In genomic region chr2:43228341-43228751, GRCh38 we compare ENCODE assay signal across 9 cellular contexts. TPM values are rescaled to one million over a fixed set of nuclear protein-coding genes. Genes with fewer than 3 reads are reported as not detected.
DNase-seq lines count a peak whose midpoint lies in the region; ATAC-seq, FAIRE-seq and TF ChIP-seq lines count a peak whose summit lies in the region.
"Had no signal": no experiment of that assay in that cellular context is flagged by ENCODE, and none has a peak within 500 bp of the region (broad histone marks: within the 10 kb centered on the region; RNA-seq: fewer than 3 reads in every experiment).

No MANE protein-coding gene starts in this region.

- ATAC-seq in GM23338: no peak

- no peak for FAIRE-seq in H54 (lab: Jason Lieb, UNC)

- H3K4me1 ChIP-seq in GM23338 (ENCODE audit: insufficient read depth) (peaks cover 31% of the 10 kb centered on the region), skeletal muscle tissue (ENCODE audit: control insufficient read depth in 3 of 3, insufficient read depth in 3 of 3, low read length in 3 of 3) (peaks cover 22 to 28% (median 27%) of the 10 kb centered on the region in 3 donors)

- H4K20me1 ChIP-seq in GM23338 (replicated peaks; ENCODE audit: insufficient read depth): peaks cover 7% of the 10 kb centered on the region

- no peak for TF ChIP-seq CTCF in GM23338 (conservative IDR thresholded peaks at IDR 0.05; ENCODE audit: low read depth in 2 of 2)

- H3K9me3 Mint-ChIP-seq in GM23338: no peaks in the 10 kb centered on the region
- H3K9me3 Mint-ChIP-seq in T-helper 2 cell treated with Interferon-gamma antibody and Interleukin-4, amounts not matched to agents 5 μg/mL and 100 μg/mL, for 36 hours: no peaks in the 10 kb centered on the region

- H3K79me2 ChIP-seq in GM23338 (replicated peaks; ENCODE audit: insufficient read depth): peaks cover 38% of the 10 kb centered on the region

- peak overlapping the region; percentile 89 to 95 (median 94) for H3K9ac ChIP-seq in skeletal muscle tissue (ENCODE audit: low read depth in 1 of 3, low read length in 3 of 3)

- peaks cover 40% of the 10 kb centered on the region for H3K4me1 Mint-ChIP-seq in GM23338
- peaks cover 23% of the 10 kb centered on the region for H3K4me1 Mint-ChIP-seq in T-helper 2 cell treated with Interferon-gamma antibody and Interleukin-4, amounts not matched to agents 5 μg/mL and 100 μg/mL, for 36 hours (ENCODE audit: low read depth)

- H3K9me2 ChIP-seq in GM23338 (ENCODE audit: insufficient read depth): no peaks in the 10 kb centered on the region

- H3K36me3 ChIP-seq in GM23338 (ENCODE audit: insufficient read depth): peaks cover 7% of the 10 kb centered on the region; the same call in 1 of the 2 replicates
- peaks cover 12 to 17% (median 13%) of the 10 kb centered on the region in 3 donors for H3K36me3 ChIP-seq in skeletal muscle tissue (ENCODE audit: control insufficient read depth in 3 of 3, insufficient read depth in 3 of 3, low read length in 3 of 3)

- H3K27ac ChIP-seq in GM23338 (ENCODE audit: low read depth) (no peak overlapping the region), skeletal muscle tissue (ENCODE audit: low read depth, low read length) (peak overlapping the region; percentile 96)

- no peak overlapping the region for H3K27ac Mint-ChIP-seq in GM23338
- no peak overlapping the region for H3K27ac Mint-ChIP-seq in T-helper 2 cell treated with Interferon-gamma antibody and Interleukin-4, amounts not matched to agents 5 μg/mL and 100 μg/mL, for 36 hours

- H3K4me3 Mint-ChIP-seq in GM23338: no peak overlapping the region
- H3K4me3 Mint-ChIP-seq in T-helper 2 cell treated with Interferon-gamma antibody and Interleukin-4, amounts not matched to agents 5 μg/mL and 100 μg/mL, for 36 hours: peak overlapping the region; percentile 86

- no peak overlapping the region for H2AFZ ChIP-seq in GM23338

- H3K27me3 Mint-ChIP-seq in GM23338 (ENCODE audit: insufficient read depth, low read depth, poor library complexity): peaks cover 15% of the 10 kb centered on the region
- H3K27me3 Mint-ChIP-seq in T-helper 2 cell treated with Interferon-gamma antibody and Interleukin-4, amounts not matched to agents 5 μg/mL and 100 μg/mL, for 36 hours (ENCODE audit: low read depth): no peaks in the 10 kb centered on the region

- no peaks in the 10 kb centered on the region for H3K9me3 ChIP-seq in skeletal muscle tissue (ENCODE audit: control insufficient read depth in 3 of 3, low read length in 3 of 3)

- peaks cover 15% of the 10 kb centered on the region; the same call in 1 of the 2 replicates for H3F3A ChIP-seq in GM23338 (replicated peaks; ENCODE audit: low read depth)

- peak overlapping the region; percentile 97; the same call in 1 of the 2 replicates for H3K4me3 ChIP-seq in GM23338
- peak overlapping the region in 2 of 3 donors; percentile 3 to 78 for H3K4me3 ChIP-seq in skeletal muscle tissue (ENCODE audit: low read length in 3 of 3)

- peaks cover 28% of the 10 kb centered on the region for H3K36me3 Mint-ChIP-seq in GM23338 (ENCODE audit: low read depth)
- H3K36me3 Mint-ChIP-seq in T-helper 2 cell treated with Interferon-gamma antibody and Interleukin-4, amounts not matched to agents 5 μg/mL and 100 μg/mL, for 36 hours (ENCODE audit: low read depth): peaks cover 30% of the 10 kb centered on the region

- no peak for TF ChIP-seq POLR2A in H54 (IDR thresholded peaks at IDR 0.05; ENCODE audit: low read depth, low read length)

- H3K27me3 ChIP-seq in GM23338 (ENCODE audit: insufficient read depth): no peaks in the 10 kb centered on the region
- no peaks in the 10 kb centered on the region for H3K27me3 ChIP-seq in skeletal muscle tissue (ENCODE audit: control insufficient read depth in 3 of 3, insufficient read depth in 3 of 3, low read length in 3 of 3)

- peak overlapping the region; percentile 79 for H3K4me2 ChIP-seq in GM23338

- no peak for DNase-seq in GM23338 (ENCODE audit: low spot score)
- DNase-seq in T-helper 2 cell treated with Interferon-gamma antibody and Interleukin-4, amounts not matched to agents 5 μg/mL and 100 μg/mL, for 36 hours (ENCODE audit: low spot score): no peak
- DNase-seq in fibroblast of peridontal ligament (ENCODE audit: extremely low read depth): peak; percentile 6
- DNase-seq in islet precursor cell: no peak
- no peak for DNase-seq in A172 (ENCODE audit: low spot score)
- no peak for DNase-seq in H54 (ENCODE audit: insufficient read length, low spot score)
- DNase-seq in NCI-H1930 (lab: John Stamatoyannopoulos, UW): no peak
- DNase-seq: NCI-H1417 treated with DMSO at 0.1 percent for 48 hours had no signal

TF ChIP-seq in GM23338, 12 proteins besides CTCF, POLR2A, EP300 and RAD21 (continues in another document):
- TF ChIP-seq ETS1 (IDR thresholded peaks at IDR 0.05) (no peak), POLR2AphosphoS5 (IDR thresholded peaks at IDR 0.05; ENCODE audit: low read depth) (no peak), EZH2phosphoT487 (IDR thresholded peaks at IDR 0.05; ENCODE audit: unreplicated experiment) (no peak), ZNF114 (CRISPR knock-in tag; IDR thresholded peaks at IDR 0.05) (no peak), CREB1 (CRISPR knock-in tag; IDR thresholded peaks at IDR 0.05; ENCODE audit: low read depth) (no peak), NANOG (IDR thresholded peaks at IDR 0.05; ENCODE audit: borderline replicate concordance) (no peak), ZNF462 (CRISPR knock-in tag; IDR thresholded peaks at IDR 0.05) (no peak), EZH2 (IDR thresholded peaks at IDR 0.05; ENCODE audit: low read depth, unreplicated experiment) (no peak), JUNB (IDR thresholded peaks at IDR 0.05; ENCODE audit: unreplicated experiment) (no peak)

RNA-seq across cellular contexts. Expression of gene ZFP36L2, which starts 1.9 kb away (rescaled TPM):
- total RNA-seq in GM23338 (2014; rRNA removed; shearing (Covaris generic)): 37.9 and 43.0 TPM in 2 replicates
- polyA plus RNA-seq in GM23338 (2016; fragmentation: Nextera tagmentation; extraction: Ambion mirVana): 38.4 and 39.6 TPM in 2 replicates
- 14.1 TPM for total RNA-seq in skeletal muscle tissue
- total RNA-seq in A172 (2014; rRNA removed; shearing (Covaris generic)): 0.55 and 1.4 TPM in 2 replicates
